Comparison of ENCODE assay signal across 2 cellular contexts in the genomic region with DNA sequence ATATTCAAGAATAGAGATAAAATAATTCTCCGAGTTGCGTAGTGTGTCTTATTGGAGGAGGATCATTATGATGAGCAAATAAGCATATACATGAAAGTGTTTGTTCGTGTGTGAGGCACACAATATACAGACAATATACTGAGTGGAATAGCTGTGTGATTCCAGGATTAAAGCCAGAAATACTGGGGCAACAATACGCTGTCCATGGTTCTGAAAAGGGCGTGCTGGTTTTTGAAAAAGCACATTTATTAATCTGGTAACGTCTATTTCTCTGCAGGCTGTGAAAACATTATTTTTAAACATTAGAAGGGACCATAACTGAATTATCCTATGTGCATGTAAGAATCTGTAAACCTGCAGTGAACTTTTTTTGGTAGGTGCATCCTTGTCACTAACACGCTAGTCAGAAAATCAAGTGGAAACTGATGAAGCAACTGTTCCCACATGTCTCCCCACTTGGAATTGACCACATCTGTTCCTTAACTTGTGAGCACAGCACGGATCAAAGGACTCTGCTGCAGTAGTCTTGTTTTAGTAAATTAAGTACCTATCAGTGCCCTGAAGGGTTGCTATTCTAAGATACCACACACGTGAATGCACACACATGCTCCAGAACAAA.
TF ChIP-seq lines count a peak whose summit lies in the region.

No MANE protein-coding gene starts in this region.

TF ChIP-seq in SK-N-SH, 30 proteins besides CTCF, POLR2A, EP300 and RAD21 (continued from another document):
- TF ChIP-seq, protein P1, sequence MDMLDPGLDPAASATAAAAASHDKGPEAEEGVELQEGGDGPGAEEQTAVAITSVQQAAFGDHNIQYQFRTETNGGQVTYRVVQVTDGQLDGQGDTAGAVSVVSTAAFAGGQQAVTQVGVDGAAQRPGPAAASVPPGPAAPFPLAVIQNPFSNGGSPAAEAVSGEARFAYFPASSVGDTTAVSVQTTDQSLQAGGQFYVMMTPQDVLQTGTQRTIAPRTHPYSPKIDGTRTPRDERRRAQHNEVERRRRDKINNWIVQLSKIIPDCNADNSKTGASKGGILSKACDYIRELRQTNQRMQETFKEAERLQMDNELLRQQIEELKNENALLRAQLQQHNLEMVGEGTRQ (IDR thresholded peaks at IDR 0.05; ENCODE audit: borderline replicate concordance, low read depth, low read length): no peak

TF ChIP-seq in SK-N-SH treated with all-trans-retinoic acid at 6 μM for 48 hours, 23 proteins besides CTCF, POLR2A, EP300 and RAD21 (continued from another document):
- TF ChIP-seq, protein P2, sequence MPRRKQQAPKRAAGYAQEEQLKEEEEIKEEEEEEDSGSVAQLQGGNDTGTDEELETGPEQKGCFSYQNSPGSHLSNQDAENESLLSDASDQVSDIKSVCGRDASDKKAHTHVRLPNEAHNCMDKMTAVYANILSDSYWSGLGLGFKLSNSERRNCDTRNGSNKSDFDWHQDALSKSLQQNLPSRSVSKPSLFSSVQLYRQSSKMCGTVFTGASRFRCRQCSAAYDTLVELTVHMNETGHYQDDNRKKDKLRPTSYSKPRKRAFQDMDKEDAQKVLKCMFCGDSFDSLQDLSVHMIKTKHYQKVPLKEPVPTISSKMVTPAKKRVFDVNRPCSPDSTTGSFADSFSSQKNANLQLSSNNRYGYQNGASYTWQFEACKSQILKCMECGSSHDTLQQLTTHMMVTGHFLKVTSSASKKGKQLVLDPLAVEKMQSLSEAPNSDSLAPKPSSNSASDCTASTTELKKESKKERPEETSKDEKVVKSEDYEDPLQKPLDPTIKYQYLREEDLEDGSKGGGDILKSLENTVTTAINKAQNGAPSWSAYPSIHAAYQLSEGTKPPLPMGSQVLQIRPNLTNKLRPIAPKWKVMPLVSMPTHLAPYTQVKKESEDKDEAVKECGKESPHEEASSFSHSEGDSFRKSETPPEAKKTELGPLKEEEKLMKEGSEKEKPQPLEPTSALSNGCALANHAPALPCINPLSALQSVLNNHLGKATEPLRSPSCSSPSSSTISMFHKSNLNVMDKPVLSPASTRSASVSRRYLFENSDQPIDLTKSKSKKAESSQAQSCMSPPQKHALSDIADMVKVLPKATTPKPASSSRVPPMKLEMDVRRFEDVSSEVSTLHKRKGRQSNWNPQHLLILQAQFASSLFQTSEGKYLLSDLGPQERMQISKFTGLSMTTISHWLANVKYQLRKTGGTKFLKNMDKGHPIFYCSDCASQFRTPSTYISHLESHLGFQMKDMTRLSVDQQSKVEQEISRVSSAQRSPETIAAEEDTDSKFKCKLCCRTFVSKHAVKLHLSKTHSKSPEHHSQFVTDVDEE (CRISPR knock-in tag; IDR thresholded peaks at IDR 0.05): no peak
- no peak for TF ChIP-seq ZFP30 (CRISPR knock-in tag; IDR thresholded peaks at IDR 0.05)
- no peak for TF ChIP-seq ISL1 (CRISPR knock-in tag; IDR thresholded peaks at IDR 0.05)
- TF ChIP-seq SNAI2 (CRISPR knock-in tag; IDR thresholded peaks at IDR 0.05): no peak
- no peak for TF ChIP-seq GLIS3 (CRISPR knock-in tag; IDR thresholded peaks at IDR 0.05)
- no peak for TF ChIP-seq ZC3H10 (CRISPR knock-in tag; IDR thresholded peaks at IDR 0.05)
- no peak for TF ChIP-seq TOX (CRISPR knock-in tag; IDR thresholded peaks at IDR 0.05; ENCODE audit: borderline replicate concordance)
